Comparison of ENCODE assay signal across 9 cellular contexts in the genomic region with DNA sequence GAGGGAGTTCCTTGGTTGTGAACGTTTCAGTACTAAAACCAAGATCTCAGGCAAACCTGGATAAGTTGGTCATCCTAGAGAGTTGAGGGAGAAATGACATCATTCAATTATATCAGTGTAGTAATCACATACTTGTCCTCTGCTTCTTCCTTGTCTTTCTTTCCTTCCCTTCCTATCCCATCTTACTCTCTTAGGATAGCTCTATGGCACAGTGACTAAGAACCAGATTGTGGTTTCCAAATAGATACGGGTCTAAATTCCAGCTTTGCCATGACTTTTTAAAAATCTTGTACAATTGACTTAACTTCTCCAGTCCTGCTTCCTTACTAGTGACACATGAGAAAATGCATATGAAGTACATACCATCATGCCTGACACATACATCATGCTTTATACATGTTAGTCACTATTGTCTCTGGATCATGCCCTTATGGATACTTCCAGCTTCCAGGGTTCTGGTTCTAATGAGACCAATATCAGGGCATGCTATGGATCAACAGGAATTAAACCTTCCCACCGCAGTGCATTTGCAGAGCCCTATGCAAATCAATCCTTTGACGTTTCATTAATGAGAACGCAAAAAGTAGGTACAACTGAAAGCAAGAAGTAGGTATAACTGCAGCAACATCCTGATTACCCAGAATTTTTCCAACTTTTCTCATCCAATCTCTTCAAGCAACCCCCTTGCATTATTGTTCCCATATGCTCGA.
DNase-seq lines count a peak whose midpoint lies in the region; ATAC-seq and TF ChIP-seq lines count a peak whose summit lies in the region.
"Had no signal": no experiment of that assay in that cellular context is flagged by ENCODE, and none has a peak within 500 bp of the region (broad histone marks: within the 10 kb centered on the region; RNA-seq: fewer than 3 reads in every experiment).

No MANE protein-coding gene starts in this region.

- H3K9me3 ChIP-seq in CD4-positive, alpha-beta memory T cell (ENCODE audit: control insufficient read depth in 1 of 2, low read length in 2 of 2): no peaks in the 10 kb centered on the region
- no peaks in the 10 kb centered on the region for H3K9me3 ChIP-seq in muscle layer of duodenum (ENCODE audit: control insufficient read depth in 1 of 2, low read length in 2 of 2)

- peak overlapping the region in 4 of 7 donors; percentile 0 to 71 (median 16) for H3K27ac Mint-ChIP-seq in CD4-positive, alpha-beta memory T cell
- peak overlapping the region in 1 of 3 donors; percentile 87 for H3K27ac Mint-ChIP-seq in IgD-negative memory B cell
- peak overlapping the region; percentile 97 for H3K27ac Mint-ChIP-seq in chondrocyte (ENCODE audit: unreplicated experiment)
- no peak overlapping the region for H3K27ac Mint-ChIP-seq in immature natural killer cell

- no peaks in the 10 kb centered on the region for H3K36me3 Mint-ChIP-seq in CD4-positive, alpha-beta memory T cell
- no peaks in the 10 kb centered on the region for H3K36me3 Mint-ChIP-seq in IgD-negative memory B cell
- H3K36me3 Mint-ChIP-seq in chondrocyte (ENCODE audit: low read depth): no peaks in the 10 kb centered on the region
- H3K36me3 Mint-ChIP-seq in immature natural killer cell: no peaks in the 10 kb centered on the region

- peaks cover 40 to 61% (median 47%) of the 10 kb centered on the region in 4 donors for H3K4me1 Mint-ChIP-seq in CD4-positive, alpha-beta memory T cell
- peaks cover 33 to 63% (median 43%) of the 10 kb centered on the region in 3 donors for H3K4me1 Mint-ChIP-seq in IgD-negative memory B cell
- H3K4me1 Mint-ChIP-seq in chondrocyte (ENCODE audit: low read depth): peaks cover 73% of the 10 kb centered on the region
- peaks cover 7 to 10% of the 10 kb centered on the region in 2 donors for H3K4me1 Mint-ChIP-seq in immature natural killer cell

- no peaks in the 10 kb centered on the region for H3K27me3 ChIP-seq in CD4-positive, alpha-beta memory T cell (ENCODE audit: insufficient read depth, low read length)
- H3K27me3 ChIP-seq in muscle layer of duodenum (ENCODE audit: low read depth, low read length): no peaks in the 10 kb centered on the region

- peaks cover 0 to 1% of the 10 kb centered on the region in 2 donors for H3K27me3 Mint-ChIP-seq in CD4-positive, alpha-beta memory T cell
- H3K27me3 Mint-ChIP-seq in IgD-negative memory B cell (peaks cover 2% of the 10 kb centered on the region), chondrocyte (ENCODE audit: low read depth) (no peaks in the 10 kb centered on the region), immature natural killer cell (ENCODE audit: low read depth in 3 of 3) (peaks cover 0 to 4% (median 0%) of the 10 kb centered on the region in 3 donors)

- intact Hi-C loops in CD4-positive, alpha-beta memory T cell (cut with micrococcal nuclease): loop anchor here (10.0 kb wide), 2 partner anchors 169 to 349 kb away; a partner anchor contains a TSS

- H3K36me3 ChIP-seq in CD4-positive, alpha-beta memory T cell (ENCODE audit: insufficient read depth, low read length): no peaks in the 10 kb centered on the region
- peaks cover 0 to 12% of the 10 kb centered on the region in 2 donors for H3K36me3 ChIP-seq in muscle layer of duodenum (ENCODE audit: control insufficient read depth in 1 of 2, insufficient read depth in 2 of 2, low read length in 2 of 2)

- no peaks in the 10 kb centered on the region for H3K9me3 Mint-ChIP-seq in CD4-positive, alpha-beta memory T cell
- H3K9me3 Mint-ChIP-seq in IgD-negative memory B cell (no peaks in the 10 kb centered on the region), chondrocyte (ENCODE audit: low read depth) (no peaks in the 10 kb centered on the region), immature natural killer cell (no peaks in the 10 kb centered on the region)

- H3K27ac ChIP-seq in CD4-positive, alpha-beta memory T cell (ENCODE audit: low read depth, low read length): no peak overlapping the region
- H3K27ac ChIP-seq in muscle layer of duodenum (ENCODE audit: low read length): peak overlapping the region; percentile 82
- H3K27ac ChIP-seq: KMS-11 had no signal

- no peak for DNase-seq in CD4-positive, alpha-beta memory T cell
- DNase-seq in chondrocyte (ENCODE audit: low spot score) (no peak), immature natural killer cell (no peak)
- DNase-seq in stimulated activated CD4-positive, alpha-beta T cell treated with anti-CD3 and anti-CD28 coated beads, Interleukin-15, amount 100 ng/mL, for 24 hours: no peak

- no peak for TF ChIP-seq CTCF in chondrocyte (IDR thresholded peaks at IDR 0.05)

- POLR2A ChIA-PET in CD4-positive, alpha-beta memory T cell (lab: Charles Lee; ENCODE audit: partially characterized antibody): no interaction called here

- H3K4me3 Mint-ChIP-seq in CD4-positive, alpha-beta memory T cell: peak overlapping the region; percentile 39 to 79 (median 69)
- H3K4me3 Mint-ChIP-seq in IgD-negative memory B cell: peak overlapping the region; percentile 21 to 90 (median 69)
- H3K4me3 Mint-ChIP-seq in chondrocyte (ENCODE audit: unreplicated experiment): peak overlapping the region; percentile 61
- no peak overlapping the region for H3K4me3 Mint-ChIP-seq in immature natural killer cell

- no peak overlapping the region for H3K4me3 ChIP-seq in CD4-positive, alpha-beta memory T cell (ENCODE audit: low read length in 2 of 2)
- H3K4me3 ChIP-seq in muscle layer of duodenum (ENCODE audit: low read depth in 1 of 2, low read length in 2 of 2): peak overlapping the region in 1 of 2 donors; percentile 16

- no peak for ATAC-seq in GM21367 (IDR thresholded peaks at IDR 0.05; ENCODE audit: unreplicated experiment)
- no peak for ATAC-seq in HG03571 (IDR thresholded peaks at IDR 0.05; ENCODE audit: unreplicated experiment)

- CTCF ChIA-PET in CD4-positive, alpha-beta memory T cell (lab: Charles Lee; ENCODE audit: partially characterized antibody): interaction anchor here (1.0 kb wide), 1 partner anchor 167 kb away, joined by 3 read pairs; no protein-coding TSS in a partner anchor

- peaks cover 45% of the 10 kb centered on the region for H3K4me1 ChIP-seq in CD4-positive, alpha-beta memory T cell (ENCODE audit: insufficient read depth, low read length)
- peaks cover 0 to 6% of the 10 kb centered on the region in 2 donors for H3K4me1 ChIP-seq in muscle layer of duodenum (ENCODE audit: control insufficient read depth in 1 of 2, insufficient read depth in 2 of 2, low read length in 2 of 2)

Comparison
In these comparisons a context has a peak if more than half of its experiments do, and no peak if none do; other contexts are left out.
1. H3K27ac Mint-ChIP-seq: peak in CD4-positive, alpha-beta memory T cell (4 of 7) and chondrocyte (single experiment); none in immature natural killer cell (0 of 6).
2. H3K4me3 Mint-ChIP-seq: peak in CD4-positive, alpha-beta memory T cell (8 of 8), IgD-negative memory B cell (4 of 4) and chondrocyte (single experiment); none in immature natural killer cell (0 of 5).